ENCODE assay signal across 1 cellular context in the genomic region with DNA sequence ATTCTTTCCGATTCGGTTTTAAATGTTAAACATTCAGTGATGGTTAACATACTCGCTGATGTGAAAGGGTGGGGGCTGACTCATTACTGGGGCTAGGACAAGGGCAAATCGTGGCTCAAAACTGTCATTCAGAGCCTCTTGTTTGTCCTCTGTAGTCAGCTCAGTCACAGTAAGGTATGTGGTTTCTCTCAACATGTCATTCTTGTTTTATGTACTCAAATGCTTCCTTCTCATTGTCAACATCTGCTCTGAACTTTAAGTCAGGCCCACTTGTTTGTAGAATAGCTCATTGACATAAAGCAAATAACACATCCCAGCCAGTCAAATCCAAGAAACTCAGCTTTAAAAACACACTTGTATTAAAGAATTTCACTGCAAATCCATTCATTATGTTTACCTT.
TF ChIP-seq lines count a peak whose summit lies in the region.

No MANE protein-coding gene starts in this region.

TF ChIP-seq in K562, 482 proteins besides CTCF, POLR2A, EP300 and RAD21:
- no peak for TF ChIP-seq XRCC5 (IDR thresholded peaks at IDR 0.05; ENCODE audit: low read depth, low read length)
- TF ChIP-seq, protein P1, sequence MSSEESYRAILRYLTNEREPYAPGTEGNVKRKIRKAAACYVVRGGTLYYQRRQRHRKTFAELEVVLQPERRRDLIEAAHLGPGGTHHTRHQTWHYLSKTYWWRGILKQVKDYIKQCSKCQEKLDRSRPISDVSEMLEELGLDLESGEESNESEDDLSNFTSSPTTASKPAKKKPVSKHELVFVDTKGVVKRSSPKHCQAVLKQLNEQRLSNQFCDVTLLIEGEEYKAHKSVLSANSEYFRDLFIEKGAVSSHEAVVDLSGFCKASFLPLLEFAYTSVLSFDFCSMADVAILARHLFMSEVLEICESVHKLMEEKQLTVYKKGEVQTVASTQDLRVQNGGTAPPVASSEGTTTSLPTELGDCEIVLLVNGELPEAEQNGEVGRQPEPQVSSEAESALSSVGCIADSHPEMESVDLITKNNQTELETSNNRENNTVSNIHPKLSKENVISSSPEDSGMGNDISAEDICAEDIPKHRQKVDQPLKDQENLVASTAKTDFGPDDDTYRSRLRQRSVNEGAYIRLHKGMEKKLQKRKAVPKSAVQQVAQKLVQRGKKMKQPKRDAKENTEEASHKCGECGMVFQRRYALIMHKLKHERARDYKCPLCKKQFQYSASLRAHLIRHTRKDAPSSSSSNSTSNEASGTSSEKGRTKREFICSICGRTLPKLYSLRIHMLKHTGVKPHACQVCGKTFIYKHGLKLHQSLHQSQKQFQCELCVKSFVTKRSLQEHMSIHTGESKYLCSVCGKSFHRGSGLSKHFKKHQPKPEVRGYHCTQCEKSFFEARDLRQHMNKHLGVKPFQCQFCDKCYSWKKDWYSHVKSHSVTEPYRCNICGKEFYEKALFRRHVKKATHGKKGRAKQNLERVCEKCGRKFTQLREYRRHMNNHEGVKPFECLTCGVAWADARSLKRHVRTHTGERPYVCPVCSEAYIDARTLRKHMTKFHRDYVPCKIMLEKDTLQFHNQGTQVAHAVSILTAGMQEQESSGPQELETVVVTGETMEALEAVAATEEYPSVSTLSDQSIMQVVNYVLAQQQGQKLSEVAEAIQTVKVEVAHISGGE (CRISPR knock-in tag; IDR thresholded peaks at IDR 0.05): no peak
- no peak for TF ChIP-seq ZNF551 (CRISPR knock-in tag; IDR thresholded peaks at IDR 0.05)
- TF ChIP-seq ZKSCAN3 (CRISPR knock-in tag; IDR thresholded peaks at IDR 0.05): no peak
- no peak for TF ChIP-seq HOXB6 (CRISPR knock-in tag; IDR thresholded peaks at IDR 0.05; ENCODE audit: borderline replicate concordance)
- TF ChIP-seq, protein P2, sequence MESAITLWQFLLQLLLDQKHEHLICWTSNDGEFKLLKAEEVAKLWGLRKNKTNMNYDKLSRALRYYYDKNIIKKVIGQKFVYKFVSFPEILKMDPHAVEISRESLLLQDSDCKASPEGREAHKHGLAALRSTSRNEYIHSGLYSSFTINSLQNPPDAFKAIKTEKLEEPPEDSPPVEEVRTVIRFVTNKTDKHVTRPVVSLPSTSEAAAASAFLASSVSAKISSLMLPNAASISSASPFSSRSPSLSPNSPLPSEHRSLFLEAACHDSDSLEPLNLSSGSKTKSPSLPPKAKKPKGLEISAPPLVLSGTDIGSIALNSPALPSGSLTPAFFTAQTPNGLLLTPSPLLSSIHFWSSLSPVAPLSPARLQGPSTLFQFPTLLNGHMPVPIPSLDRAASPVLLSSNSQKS (CRISPR knock-in tag; IDR thresholded peaks at IDR 0.05): no peak
- TF ChIP-seq ZNF324 (CRISPR knock-in tag; IDR thresholded peaks at IDR 0.05): no peak
- TF ChIP-seq, protein P3, sequence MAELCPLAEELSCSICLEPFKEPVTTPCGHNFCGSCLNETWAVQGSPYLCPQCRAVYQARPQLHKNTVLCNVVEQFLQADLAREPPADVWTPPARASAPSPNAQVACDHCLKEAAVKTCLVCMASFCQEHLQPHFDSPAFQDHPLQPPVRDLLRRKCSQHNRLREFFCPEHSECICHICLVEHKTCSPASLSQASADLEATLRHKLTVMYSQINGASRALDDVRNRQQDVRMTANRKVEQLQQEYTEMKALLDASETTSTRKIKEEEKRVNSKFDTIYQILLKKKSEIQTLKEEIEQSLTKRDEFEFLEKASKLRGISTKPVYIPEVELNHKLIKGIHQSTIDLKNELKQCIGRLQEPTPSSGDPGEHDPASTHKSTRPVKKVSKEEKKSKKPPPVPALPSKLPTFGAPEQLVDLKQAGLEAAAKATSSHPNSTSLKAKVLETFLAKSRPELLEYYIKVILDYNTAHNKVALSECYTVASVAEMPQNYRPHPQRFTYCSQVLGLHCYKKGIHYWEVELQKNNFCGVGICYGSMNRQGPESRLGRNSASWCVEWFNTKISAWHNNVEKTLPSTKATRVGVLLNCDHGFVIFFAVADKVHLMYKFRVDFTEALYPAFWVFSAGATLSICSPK (IDR thresholded peaks at IDR 0.05; ENCODE audit: borderline replicate concordance): no peak
- TF ChIP-seq, protein P4, sequence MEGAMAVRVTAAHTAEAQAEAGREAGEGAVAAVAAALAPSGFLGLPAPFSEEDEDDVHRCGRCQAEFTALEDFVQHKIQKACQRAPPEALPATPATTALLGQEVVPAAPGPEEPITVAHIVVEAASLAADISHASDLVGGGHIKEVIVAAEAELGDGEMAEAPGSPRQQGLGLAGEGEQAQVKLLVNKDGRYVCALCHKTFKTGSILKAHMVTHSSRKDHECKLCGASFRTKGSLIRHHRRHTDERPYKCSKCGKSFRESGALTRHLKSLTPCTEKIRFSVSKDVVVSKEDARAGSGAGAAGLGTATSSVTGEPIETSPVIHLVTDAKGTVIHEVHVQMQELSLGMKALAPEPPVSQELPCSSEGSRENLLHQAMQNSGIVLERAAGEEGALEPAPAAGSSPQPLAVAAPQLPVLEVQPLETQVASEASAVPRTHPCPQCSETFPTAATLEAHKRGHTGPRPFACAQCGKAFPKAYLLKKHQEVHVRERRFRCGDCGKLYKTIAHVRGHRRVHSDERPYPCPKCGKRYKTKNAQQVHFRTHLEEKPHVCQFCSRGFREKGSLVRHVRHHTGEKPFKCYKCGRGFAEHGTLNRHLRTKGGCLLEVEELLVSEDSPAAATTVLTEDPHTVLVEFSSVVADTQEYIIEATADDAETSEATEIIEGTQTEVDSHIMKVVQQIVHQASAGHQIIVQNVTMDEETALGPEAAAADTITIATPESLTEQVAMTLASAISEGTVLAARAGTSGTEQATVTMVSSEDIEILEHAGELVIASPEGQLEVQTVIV (CRISPR knock-in tag; IDR thresholded peaks at IDR 0.05; ENCODE audit: borderline replicate concordance): no peak
